ENCODE assay signal across 1 cellular context in the genomic region with DNA sequence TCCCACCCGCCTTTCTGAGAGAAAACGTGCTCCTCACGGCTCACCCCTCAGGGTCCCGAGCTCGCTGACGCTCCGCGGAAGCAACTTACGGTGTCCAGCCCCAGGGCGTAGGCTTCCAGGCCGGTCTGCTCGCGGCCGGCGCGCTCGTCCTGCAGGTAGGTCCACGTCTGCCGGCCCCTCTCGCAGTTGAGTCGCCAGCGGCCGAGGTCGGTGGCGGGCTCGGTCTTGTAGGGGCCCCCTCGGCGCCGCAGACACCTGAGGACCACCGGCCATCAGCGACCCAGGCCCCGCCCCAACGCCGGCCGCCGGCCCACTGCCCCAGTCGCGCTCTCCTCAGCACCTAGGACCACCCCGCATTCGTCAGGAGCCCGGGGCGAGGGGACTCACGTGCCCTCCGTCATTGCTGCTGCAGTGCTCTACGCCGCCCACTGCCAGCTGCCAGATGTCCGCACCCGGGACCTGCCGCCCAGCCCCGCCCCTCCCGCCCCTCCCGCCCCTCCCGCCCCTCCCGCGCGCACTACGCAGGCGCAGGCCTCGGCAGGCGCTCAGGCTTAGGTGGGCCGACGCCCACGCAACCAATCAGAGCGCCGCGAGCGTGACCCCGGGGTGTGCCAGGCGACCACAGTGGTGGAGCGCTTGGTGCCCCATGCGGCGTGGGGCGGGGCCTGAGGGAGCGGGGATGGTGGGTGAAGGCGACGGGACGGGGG.
TF ChIP-seq lines count a peak whose summit lies in the region.

A gene (minus strand): TSS at position 430 of the 707 bp plus-strand sequence. CDS start 29 bp downstream, at position 401.

TF ChIP-seq in HEK293, 187 proteins besides CTCF, POLR2A, EP300 and RAD21 (continued from another document and continues in another):
- TF ChIP-seq, protein P1, sequence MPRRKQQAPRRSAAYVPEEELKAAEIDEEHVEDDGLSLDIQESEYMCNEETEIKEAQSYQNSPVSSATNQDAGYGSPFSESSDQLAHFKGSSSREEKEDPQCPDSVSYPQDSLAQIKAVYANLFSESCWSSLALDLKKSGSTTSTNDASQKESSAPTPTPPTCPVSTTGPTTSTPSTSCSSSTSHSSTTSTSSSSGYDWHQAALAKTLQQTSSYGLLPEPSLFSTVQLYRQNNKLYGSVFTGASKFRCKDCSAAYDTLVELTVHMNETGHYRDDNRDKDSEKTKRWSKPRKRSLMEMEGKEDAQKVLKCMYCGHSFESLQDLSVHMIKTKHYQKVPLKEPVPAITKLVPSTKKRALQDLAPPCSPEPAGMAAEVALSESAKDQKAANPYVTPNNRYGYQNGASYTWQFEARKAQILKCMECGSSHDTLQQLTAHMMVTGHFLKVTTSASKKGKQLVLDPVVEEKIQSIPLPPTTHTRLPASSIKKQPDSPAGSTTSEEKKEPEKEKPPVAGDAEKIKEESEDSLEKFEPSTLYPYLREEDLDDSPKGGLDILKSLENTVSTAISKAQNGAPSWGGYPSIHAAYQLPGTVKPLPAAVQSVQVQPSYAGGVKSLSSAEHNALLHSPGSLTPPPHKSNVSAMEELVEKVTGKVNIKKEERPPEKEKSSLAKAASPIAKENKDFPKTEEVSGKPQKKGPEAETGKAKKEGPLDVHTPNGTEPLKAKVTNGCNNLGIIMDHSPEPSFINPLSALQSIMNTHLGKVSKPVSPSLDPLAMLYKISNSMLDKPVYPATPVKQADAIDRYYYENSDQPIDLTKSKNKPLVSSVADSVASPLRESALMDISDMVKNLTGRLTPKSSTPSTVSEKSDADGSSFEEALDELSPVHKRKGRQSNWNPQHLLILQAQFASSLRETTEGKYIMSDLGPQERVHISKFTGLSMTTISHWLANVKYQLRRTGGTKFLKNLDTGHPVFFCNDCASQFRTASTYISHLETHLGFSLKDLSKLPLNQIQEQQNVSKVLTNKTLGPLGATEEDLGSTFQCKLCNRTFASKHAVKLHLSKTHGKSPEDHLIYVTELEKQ (tag by site-specific recombination; IDR thresholded peaks at IDR 0.05; ENCODE audit: borderline replicate concordance), result no peak
- no peak for TF ChIP-seq ZNF155 (tag by site-specific recombination; IDR thresholded peaks at IDR 0.05)
- TF ChIP-seq ZNF133 (tag by site-specific recombination; IDR thresholded peaks at IDR 0.05), result no peak
- TF ChIP-seq, protein P2, sequence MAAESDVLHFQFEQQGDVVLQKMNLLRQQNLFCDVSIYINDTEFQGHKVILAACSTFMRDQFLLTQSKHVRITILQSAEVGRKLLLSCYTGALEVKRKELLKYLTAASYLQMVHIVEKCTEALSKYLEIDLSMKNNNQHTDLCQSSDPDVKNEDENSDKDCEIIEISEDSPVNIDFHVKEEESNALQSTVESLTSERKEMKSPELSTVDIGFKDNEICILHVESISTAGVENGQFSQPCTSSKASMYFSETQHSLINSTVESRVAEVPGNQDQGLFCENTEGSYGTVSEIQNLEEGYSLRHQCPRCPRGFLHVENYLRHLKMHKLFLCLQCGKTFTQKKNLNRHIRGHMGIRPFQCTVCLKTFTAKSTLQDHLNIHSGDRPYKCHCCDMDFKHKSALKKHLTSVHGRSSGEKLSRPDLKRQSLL (tag by site-specific recombination; IDR thresholded peaks at IDR 0.05), result no peak
- no peak for TF ChIP-seq YY2 (tag by site-specific recombination; IDR thresholded peaks at IDR 0.05)
- TF ChIP-seq ZNF792 (tag by site-specific recombination; IDR thresholded peaks at IDR 0.05), result no peak
- TF ChIP-seq, protein P3, sequence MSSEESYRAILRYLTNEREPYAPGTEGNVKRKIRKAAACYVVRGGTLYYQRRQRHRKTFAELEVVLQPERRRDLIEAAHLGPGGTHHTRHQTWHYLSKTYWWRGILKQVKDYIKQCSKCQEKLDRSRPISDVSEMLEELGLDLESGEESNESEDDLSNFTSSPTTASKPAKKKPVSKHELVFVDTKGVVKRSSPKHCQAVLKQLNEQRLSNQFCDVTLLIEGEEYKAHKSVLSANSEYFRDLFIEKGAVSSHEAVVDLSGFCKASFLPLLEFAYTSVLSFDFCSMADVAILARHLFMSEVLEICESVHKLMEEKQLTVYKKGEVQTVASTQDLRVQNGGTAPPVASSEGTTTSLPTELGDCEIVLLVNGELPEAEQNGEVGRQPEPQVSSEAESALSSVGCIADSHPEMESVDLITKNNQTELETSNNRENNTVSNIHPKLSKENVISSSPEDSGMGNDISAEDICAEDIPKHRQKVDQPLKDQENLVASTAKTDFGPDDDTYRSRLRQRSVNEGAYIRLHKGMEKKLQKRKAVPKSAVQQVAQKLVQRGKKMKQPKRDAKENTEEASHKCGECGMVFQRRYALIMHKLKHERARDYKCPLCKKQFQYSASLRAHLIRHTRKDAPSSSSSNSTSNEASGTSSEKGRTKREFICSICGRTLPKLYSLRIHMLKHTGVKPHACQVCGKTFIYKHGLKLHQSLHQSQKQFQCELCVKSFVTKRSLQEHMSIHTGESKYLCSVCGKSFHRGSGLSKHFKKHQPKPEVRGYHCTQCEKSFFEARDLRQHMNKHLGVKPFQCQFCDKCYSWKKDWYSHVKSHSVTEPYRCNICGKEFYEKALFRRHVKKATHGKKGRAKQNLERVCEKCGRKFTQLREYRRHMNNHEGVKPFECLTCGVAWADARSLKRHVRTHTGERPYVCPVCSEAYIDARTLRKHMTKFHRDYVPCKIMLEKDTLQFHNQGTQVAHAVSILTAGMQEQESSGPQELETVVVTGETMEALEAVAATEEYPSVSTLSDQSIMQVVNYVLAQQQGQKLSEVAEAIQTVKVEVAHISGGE (tag by site-specific recombination; conservative IDR thresholded peaks at IDR 0.05; ENCODE audit: low read depth), result no peak
- TF ChIP-seq ZNF624 (tag by site-specific recombination; IDR thresholded peaks at IDR 0.05), result no peak
- TF ChIP-seq ZNF664 (tag by site-specific recombination; IDR thresholded peaks at IDR 0.05), result no peak
- no peak for TF ChIP-seq MEIS1 (CRISPR knock-in tag; IDR thresholded peaks at IDR 0.05; ENCODE audit: borderline replicate concordance)
- no peak for TF ChIP-seq ZNF626 (tag by site-specific recombination; IDR thresholded peaks at IDR 0.05)
- no peak for TF ChIP-seq ZFP37 (tag by site-specific recombination; IDR thresholded peaks at IDR 0.05)
- TF ChIP-seq, protein P4, sequence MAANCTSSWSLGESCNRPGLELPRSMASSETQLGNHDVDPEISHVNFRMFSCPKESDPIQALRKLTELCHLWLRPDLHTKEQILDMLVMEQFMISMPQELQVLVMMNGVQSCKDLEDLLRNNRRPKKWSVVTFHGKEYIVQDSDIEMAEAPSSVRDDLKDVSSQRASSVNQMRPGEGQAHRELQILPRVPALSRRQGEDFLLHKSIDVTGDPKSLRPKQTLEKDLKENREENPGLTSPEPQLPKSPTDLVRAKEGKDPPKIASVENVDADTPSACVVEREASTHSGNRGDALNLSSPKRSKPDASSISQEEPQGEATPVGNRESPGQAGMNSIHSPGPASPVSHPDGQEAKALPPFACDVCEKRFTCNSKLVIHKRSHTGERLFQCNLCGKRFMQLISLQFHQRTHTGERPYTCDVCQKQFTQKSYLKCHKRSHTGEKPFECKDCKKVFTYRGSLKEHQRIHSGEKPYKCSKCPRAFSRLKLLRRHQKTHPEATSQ (tag by site-specific recombination; IDR thresholded peaks at IDR 0.05), result peak; percentile 94
- TF ChIP-seq ZNF777 (tag by site-specific recombination; IDR thresholded peaks at IDR 0.05; ENCODE audit: borderline replicate concordance), result no peak
- no peak for TF ChIP-seq ZNF776 (tag by site-specific recombination; IDR thresholded peaks at IDR 0.05; ENCODE audit: borderline replicate concordance)
- peak; percentile 81 for TF ChIP-seq ZFHX2 (tag by site-specific recombination; conservative IDR thresholded peaks at IDR 0.05)
- TF ChIP-seq ZNF621 (tag by site-specific recombination; IDR thresholded peaks at IDR 0.05), result no peak
- TF ChIP-seq, protein P5, sequence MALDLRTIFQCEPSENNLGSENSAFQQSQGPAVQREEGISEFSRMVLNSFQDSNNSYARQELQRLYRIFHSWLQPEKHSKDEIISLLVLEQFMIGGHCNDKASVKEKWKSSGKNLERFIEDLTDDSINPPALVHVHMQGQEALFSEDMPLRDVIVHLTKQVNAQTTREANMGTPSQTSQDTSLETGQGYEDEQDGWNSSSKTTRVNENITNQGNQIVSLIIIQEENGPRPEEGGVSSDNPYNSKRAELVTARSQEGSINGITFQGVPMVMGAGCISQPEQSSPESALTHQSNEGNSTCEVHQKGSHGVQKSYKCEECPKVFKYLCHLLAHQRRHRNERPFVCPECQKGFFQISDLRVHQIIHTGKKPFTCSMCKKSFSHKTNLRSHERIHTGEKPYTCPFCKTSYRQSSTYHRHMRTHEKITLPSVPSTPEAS (tag by site-specific recombination; IDR thresholded peaks at IDR 0.05), result no peak
- TF ChIP-seq GLI4 (tag by site-specific recombination; IDR thresholded peaks at IDR 0.05), result no peak
- no peak for TF ChIP-seq ZNF48 (tag by site-specific recombination; IDR thresholded peaks at IDR 0.05)
- no peak for TF ChIP-seq ZNF530 (tag by site-specific recombination; IDR thresholded peaks at IDR 0.05; ENCODE audit: low read depth)
- TF ChIP-seq HOXD13 (CRISPR knock-in tag; IDR thresholded peaks at IDR 0.05; ENCODE audit: borderline replicate concordance), result no peak
- TF ChIP-seq ZNF292 (tag by site-specific recombination; IDR thresholded peaks at IDR 0.05; ENCODE audit: borderline replicate concordance, low read depth), result no peak
- no peak for TF ChIP-seq TCF7L2 (IDR thresholded peaks at IDR 0.05; ENCODE audit: borderline replicate concordance, low read depth, low read length)
- peak; percentile 51 for TF ChIP-seq ZNF24 (tag by site-specific recombination; IDR thresholded peaks at IDR 0.05)
- no peak; the same call in 1 of the 2 replicates for TF ChIP-seq ZNF423 (tag by site-specific recombination; IDR thresholded peaks at IDR 0.05)
- TF ChIP-seq, protein P6, sequence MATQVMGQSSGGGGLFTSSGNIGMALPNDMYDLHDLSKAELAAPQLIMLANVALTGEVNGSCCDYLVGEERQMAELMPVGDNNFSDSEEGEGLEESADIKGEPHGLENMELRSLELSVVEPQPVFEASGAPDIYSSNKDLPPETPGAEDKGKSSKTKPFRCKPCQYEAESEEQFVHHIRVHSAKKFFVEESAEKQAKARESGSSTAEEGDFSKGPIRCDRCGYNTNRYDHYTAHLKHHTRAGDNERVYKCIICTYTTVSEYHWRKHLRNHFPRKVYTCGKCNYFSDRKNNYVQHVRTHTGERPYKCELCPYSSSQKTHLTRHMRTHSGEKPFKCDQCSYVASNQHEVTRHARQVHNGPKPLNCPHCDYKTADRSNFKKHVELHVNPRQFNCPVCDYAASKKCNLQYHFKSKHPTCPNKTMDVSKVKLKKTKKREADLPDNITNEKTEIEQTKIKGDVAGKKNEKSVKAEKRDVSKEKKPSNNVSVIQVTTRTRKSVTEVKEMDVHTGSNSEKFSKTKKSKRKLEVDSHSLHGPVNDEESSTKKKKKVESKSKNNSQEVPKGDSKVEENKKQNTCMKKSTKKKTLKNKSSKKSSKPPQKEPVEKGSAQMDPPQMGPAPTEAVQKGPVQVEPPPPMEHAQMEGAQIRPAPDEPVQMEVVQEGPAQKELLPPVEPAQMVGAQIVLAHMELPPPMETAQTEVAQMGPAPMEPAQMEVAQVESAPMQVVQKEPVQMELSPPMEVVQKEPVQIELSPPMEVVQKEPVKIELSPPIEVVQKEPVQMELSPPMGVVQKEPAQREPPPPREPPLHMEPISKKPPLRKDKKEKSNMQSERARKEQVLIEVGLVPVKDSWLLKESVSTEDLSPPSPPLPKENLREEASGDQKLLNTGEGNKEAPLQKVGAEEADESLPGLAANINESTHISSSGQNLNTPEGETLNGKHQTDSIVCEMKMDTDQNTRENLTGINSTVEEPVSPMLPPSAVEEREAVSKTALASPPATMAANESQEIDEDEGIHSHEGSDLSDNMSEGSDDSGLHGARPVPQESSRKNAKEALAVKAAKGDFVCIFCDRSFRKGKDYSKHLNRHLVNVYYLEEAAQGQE (tag by site-specific recombination; IDR thresholded peaks at IDR 0.05), result peak; percentile 60
- TF ChIP-seq ZNF747 (tag by site-specific recombination; IDR thresholded peaks at IDR 0.05), result no peak
- TF ChIP-seq ZNF660 (tag by site-specific recombination; IDR thresholded peaks at IDR 0.05), result no peak
- no peak for TF ChIP-seq ZNF677 (tag by site-specific recombination; IDR thresholded peaks at IDR 0.05)
- TF ChIP-seq, protein P7, sequence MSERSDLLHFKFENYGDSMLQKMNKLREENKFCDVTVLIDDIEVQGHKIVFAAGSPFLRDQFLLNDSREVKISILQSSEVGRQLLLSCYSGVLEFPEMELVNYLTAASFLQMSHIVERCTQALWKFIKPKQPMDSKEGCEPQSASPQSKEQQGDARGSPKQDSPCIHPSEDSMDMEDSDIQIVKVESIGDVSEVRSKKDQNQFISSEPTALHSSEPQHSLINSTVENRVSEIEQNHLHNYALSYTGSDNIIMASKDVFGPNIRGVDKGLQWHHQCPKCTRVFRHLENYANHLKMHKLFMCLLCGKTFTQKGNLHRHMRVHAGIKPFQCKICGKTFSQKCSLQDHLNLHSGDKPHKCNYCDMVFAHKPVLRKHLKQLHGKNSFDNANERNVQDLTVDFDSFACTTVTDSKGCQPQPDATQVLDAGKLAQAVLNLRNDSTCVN (tag by site-specific recombination; optimal IDR thresholded peaks at IDR 0.05), result peak; percentile 85
- no peak for TF ChIP-seq IKZF3 (tag by site-specific recombination; IDR thresholded peaks at IDR 0.05)
- TF ChIP-seq ZNF561 (tag by site-specific recombination; IDR thresholded peaks at IDR 0.05; ENCODE audit: borderline replicate concordance), result no peak; the same call in 1 of the 2 replicates
- no peak for TF ChIP-seq TRIM28 (IDR thresholded peaks at IDR 0.05; ENCODE audit: borderline replicate concordance, low read length)
- TF ChIP-seq ZNF19 (tag by site-specific recombination; IDR thresholded peaks at IDR 0.05; ENCODE audit: low read depth), result no peak
- TF ChIP-seq, protein P8, sequence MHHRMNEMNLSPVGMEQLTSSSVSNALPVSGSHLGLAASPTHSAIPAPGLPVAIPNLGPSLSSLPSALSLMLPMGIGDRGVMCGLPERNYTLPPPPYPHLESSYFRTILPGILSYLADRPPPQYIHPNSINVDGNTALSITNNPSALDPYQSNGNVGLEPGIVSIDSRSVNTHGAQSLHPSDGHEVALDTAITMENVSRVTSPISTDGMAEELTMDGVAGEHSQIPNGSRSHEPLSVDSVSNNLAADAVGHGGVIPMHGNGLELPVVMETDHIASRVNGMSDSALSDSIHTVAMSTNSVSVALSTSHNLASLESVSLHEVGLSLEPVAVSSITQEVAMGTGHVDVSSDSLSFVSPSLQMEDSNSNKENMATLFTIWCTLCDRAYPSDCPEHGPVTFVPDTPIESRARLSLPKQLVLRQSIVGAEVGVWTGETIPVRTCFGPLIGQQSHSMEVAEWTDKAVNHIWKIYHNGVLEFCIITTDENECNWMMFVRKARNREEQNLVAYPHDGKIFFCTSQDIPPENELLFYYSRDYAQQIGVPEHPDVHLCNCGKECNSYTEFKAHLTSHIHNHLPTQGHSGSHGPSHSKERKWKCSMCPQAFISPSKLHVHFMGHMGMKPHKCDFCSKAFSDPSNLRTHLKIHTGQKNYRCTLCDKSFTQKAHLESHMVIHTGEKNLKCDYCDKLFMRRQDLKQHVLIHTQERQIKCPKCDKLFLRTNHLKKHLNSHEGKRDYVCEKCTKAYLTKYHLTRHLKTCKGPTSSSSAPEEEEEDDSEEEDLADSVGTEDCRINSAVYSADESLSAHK (tag by site-specific recombination; IDR thresholded peaks at IDR 0.05), result 0 out of 2 replicates have a peak, but pooled peaks have one; percentile 13
- no peak for TF ChIP-seq ZNF221 (tag by site-specific recombination; IDR thresholded peaks at IDR 0.05; ENCODE audit: borderline replicate concordance)
- TF ChIP-seq ZSCAN30 (tag by site-specific recombination; IDR thresholded peaks at IDR 0.05), result no peak
